1 cellular context compared by ENCODE assay signal in the genomic region with DNA sequence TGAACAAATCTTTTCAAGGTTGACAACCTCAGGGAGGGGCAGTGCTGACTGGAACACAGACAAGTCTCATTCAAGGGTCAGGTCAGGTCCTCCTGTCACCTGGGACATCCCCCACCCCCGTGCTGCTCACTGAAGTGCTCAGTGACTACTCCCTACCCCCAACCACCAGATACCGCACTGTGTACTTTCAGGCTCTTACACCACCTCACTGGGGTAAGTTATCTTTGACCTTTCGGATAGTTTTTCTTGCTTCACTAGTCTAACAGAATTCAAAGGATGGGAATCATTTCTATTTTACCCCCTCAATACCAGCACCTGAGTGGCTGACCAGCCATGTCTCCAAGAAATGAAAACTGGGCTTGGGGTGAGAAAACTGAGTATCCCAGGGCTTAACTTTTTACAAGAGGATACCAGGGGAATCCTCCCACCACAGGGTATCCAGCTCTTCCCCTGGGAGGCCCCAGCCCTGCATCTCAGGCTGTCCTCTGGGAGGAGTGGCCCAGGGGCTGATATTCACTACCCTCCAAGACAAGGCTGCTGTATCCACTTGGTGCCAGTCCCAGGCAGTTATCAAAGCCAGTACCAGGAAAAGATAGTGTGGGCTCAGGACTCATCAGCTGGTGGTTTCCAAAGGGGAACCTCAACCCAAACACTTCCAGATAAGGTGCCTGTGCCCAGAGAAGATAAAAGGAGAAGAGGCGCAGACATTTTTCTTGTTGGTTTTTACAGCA.
A peak's percentile ranks its signal among the peaks of the same experiment; 100 is the strongest.
TF ChIP-seq lines count a peak whose summit lies in the region.

No MANE protein-coding gene starts in this region.

TF ChIP-seq in HepG2, 621 proteins besides CTCF, POLR2A, EP300 and RAD21 (continued from another document and continues in another):
- TF ChIP-seq ZNF362 (CRISPR knock-in tag; IDR thresholded peaks at IDR 0.05; ENCODE audit: borderline replicate concordance): peak; percentile 73; the same call in 1 of the 2 replicates
- no peak for TF ChIP-seq ZHX2 (IDR thresholded peaks at IDR 0.05; ENCODE audit: low read depth)
- no peak for TF ChIP-seq ZHX2 (CRISPR knock-in tag; IDR thresholded peaks at IDR 0.05; ENCODE audit: borderline replicate concordance)
- no peak for TF ChIP-seq HES4 (CRISPR knock-in tag; IDR thresholded peaks at IDR 0.05; ENCODE audit: borderline replicate concordance)
- no peak for TF ChIP-seq ZNF207 (IDR thresholded peaks at IDR 0.05; ENCODE audit: borderline replicate concordance)
- no peak for TF ChIP-seq KLF15 (CRISPR knock-in tag; IDR thresholded peaks at IDR 0.05; ENCODE audit: borderline replicate concordance)
- no peak for TF ChIP-seq ZNF841 (CRISPR knock-in tag; IDR thresholded peaks at IDR 0.05; ENCODE audit: borderline replicate concordance)
- TF ChIP-seq, protein P1, sequence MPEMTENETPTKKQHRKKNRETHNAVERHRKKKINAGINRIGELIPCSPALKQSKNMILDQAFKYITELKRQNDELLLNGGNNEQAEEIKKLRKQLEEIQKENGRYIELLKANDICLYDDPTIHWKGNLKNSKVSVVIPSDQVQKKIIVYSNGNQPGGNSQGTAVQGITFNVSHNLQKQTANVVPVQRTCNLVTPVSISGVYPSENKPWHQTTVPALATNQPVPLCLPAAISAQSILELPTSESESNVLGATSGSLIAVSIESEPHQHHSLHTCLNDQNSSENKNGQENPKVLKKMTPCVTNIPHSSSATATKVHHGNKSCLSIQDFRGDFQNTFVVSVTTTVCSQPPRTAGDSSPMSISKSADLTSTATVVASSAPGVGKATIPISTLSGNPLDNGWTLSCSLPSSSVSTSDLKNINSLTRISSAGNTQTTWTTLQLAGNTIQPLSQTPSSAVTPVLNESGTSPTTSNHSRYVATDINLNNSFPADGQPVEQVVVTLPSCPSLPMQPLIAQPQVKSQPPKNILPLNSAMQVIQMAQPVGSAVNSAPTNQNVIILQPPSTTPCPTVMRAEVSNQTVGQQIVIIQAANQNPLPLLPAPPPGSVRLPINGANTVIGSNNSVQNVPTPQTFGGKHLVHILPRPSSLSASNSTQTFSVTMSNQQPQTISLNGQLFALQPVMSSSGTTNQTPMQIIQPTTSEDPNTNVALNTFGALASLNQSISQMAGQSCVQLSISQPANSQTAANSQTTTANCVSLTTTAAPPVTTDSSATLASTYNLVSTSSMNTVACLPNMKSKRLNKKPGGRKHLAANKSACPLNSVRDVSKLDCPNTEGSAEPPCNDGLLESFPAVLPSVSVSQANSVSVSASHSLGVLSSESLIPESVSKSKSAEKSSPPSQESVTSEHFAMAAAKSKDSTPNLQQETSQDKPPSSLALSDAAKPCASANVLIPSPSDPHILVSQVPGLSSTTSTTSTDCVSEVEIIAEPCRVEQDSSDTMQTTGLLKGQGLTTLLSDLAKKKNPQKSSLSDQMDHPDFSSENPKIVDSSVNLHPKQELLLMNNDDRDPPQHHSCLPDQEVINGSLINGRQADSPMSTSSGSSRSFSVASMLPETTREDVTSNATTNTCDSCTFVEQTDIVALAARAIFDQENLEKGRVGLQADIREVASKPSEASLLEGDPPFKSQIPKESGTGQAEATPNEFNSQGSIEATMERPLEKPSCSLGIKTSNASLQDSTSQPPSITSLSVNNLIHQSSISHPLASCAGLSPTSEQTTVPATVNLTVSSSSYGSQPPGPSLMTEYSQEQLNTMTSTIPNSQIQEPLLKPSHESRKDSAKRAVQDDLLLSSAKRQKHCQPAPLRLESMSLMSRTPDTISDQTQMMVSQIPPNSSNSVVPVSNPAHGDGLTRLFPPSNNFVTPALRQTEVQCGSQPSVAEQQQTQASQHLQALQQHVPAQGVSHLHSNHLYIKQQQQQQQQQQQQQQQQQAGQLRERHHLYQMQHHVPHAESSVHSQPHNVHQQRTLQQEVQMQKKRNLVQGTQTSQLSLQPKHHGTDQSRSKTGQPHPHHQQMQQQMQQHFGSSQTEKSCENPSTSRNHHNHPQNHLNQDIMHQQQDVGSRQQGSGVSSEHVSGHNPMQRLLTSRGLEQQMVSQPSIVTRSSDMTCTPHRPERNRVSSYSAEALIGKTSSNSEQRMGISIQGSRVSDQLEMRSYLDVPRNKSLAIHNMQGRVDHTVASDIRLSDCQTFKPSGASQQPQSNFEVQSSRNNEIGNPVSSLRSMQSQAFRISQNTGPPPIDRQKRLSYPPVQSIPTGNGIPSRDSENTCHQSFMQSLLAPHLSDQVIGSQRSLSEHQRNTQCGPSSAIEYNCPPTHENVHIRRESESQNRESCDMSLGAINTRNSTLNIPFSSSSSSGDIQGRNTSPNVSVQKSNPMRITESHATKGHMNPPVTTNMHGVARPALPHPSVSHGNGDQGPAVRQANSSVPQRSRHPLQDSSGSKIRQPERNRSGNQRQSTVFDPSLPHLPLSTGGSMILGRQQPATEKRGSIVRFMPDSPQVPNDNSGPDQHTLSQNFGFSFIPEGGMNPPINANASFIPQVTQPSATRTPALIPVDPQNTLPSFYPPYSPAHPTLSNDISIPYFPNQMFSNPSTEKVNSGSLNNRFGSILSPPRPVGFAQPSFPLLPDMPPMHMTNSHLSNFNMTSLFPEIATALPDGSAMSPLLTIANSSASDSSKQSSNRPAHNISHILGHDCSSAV (CRISPR knock-in tag; IDR thresholded peaks at IDR 0.05; ENCODE audit: borderline replicate concordance): no peak
- no peak for TF ChIP-seq ZNF441 (CRISPR knock-in tag; IDR thresholded peaks at IDR 0.05; ENCODE audit: borderline replicate concordance)
- TF ChIP-seq HMG20B (CRISPR knock-in tag; conservative IDR thresholded peaks at IDR 0.05): no peak; the same call in 1 of the 2 replicates
- no peak for TF ChIP-seq KDM2A (CRISPR knock-in tag; IDR thresholded peaks at IDR 0.05; ENCODE audit: borderline replicate concordance, low read depth)
- peak; percentile 49; the same call in 1 of the 2 replicates for TF ChIP-seq ZMYM4 (CRISPR knock-in tag; IDR thresholded peaks at IDR 0.05)
- TF ChIP-seq ZFP1 (CRISPR knock-in tag; IDR thresholded peaks at IDR 0.05): 0 out of 2 replicates have a peak, but pooled peaks have one; percentile 22
- TF ChIP-seq ZNF589 (CRISPR knock-in tag; conservative IDR thresholded peaks at IDR 0.05): 0 out of 2 replicates have a peak, but pooled peaks have one; percentile 21
- TF ChIP-seq, protein P2, sequence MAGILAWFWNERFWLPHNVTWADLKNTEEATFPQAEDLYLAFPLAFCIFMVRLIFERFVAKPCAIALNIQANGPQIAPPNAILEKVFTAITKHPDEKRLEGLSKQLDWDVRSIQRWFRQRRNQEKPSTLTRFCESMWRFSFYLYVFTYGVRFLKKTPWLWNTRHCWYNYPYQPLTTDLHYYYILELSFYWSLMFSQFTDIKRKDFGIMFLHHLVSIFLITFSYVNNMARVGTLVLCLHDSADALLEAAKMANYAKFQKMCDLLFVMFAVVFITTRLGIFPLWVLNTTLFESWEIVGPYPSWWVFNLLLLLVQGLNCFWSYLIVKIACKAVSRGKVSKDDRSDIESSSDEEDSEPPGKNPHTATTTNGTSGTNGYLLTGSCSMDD (CRISPR knock-in tag; IDR thresholded peaks at IDR 0.05): no peak
- peak; percentile 52; the same call in 1 of the 2 replicates for TF ChIP-seq DMAP1 (CRISPR knock-in tag; IDR thresholded peaks at IDR 0.05)
- peak; percentile 91 for TF ChIP-seq PPARG (CRISPR knock-in tag; conservative IDR thresholded peaks at IDR 0.05)
- peak; percentile 48; the same call in 1 of the 2 replicates for TF ChIP-seq HIVEP1 (CRISPR knock-in tag; IDR thresholded peaks at IDR 0.05)
- TF ChIP-seq, protein P3, sequence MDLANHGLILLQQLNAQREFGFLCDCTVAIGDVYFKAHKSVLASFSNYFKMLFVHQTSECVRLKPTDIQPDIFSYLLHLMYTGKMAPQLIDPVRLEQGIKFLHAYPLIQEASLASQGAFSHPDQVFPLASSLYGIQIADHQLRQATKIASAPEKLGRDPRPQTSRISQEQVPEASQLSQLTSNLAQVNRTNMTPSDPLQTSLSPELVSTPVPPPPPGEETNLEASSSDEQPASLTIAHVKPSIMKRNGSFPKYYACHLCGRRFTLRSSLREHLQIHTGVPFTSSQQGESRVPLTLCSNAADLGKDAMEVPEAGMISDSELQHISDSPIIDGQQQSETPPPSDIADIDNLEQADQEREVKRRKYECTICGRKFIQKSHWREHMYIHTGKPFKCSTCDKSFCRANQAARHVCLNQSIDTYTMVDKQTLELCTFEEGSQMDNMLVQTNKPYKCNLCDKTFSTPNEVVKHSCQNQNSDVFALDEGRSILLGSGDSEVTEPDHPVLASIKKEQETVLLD (CRISPR knock-in tag; IDR thresholded peaks at IDR 0.05; ENCODE audit: low read depth): no peak; the same call in 1 of the 2 replicates
- no peak for TF ChIP-seq EZH2 (conservative IDR thresholded peaks at IDR 0.05; ENCODE audit: low read depth, low read length)
- TF ChIP-seq, protein P4, sequence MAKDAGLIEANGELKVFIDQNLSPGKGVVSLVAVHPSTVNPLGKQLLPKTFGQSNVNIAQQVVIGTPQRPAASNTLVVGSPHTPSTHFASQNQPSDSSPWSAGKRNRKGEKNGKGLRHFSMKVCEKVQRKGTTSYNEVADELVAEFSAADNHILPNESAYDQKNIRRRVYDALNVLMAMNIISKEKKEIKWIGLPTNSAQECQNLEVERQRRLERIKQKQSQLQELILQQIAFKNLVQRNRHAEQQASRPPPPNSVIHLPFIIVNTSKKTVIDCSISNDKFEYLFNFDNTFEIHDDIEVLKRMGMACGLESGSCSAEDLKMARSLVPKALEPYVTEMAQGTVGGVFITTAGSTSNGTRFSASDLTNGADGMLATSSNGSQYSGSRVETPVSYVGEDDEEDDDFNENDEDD (CRISPR knock-in tag; IDR thresholded peaks at IDR 0.05; ENCODE audit: borderline replicate concordance): no peak
- TF ChIP-seq GATA4 (IDR thresholded peaks at IDR 0.05; ENCODE audit: borderline replicate concordance, low read depth): peak; percentile 69; the same call in 1 of the 2 replicates
- no peak for TF ChIP-seq ZNF782 (CRISPR knock-in tag; IDR thresholded peaks at IDR 0.05; ENCODE audit: borderline replicate concordance)
- no peak for TF ChIP-seq SCMH1 (CRISPR knock-in tag; IDR thresholded peaks at IDR 0.05; ENCODE audit: borderline replicate concordance)
- peak; percentile 88 for TF ChIP-seq HNF4A (CRISPR knock-in tag; IDR thresholded peaks at IDR 0.05)
- TF ChIP-seq ZBTB46 (CRISPR knock-in tag; IDR thresholded peaks at IDR 0.05; ENCODE audit: borderline replicate concordance): no peak
- TF ChIP-seq ZNF720 (CRISPR knock-in tag; IDR thresholded peaks at IDR 0.05): no peak
- no peak for TF ChIP-seq ARHGAP35 (CRISPR knock-in tag; IDR thresholded peaks at IDR 0.05; ENCODE audit: borderline replicate concordance)
- TF ChIP-seq RCOR2 (CRISPR knock-in tag; IDR thresholded peaks at IDR 0.05): peak; percentile 68; the same call in 1 of the 2 replicates
- TF ChIP-seq, protein P5, sequence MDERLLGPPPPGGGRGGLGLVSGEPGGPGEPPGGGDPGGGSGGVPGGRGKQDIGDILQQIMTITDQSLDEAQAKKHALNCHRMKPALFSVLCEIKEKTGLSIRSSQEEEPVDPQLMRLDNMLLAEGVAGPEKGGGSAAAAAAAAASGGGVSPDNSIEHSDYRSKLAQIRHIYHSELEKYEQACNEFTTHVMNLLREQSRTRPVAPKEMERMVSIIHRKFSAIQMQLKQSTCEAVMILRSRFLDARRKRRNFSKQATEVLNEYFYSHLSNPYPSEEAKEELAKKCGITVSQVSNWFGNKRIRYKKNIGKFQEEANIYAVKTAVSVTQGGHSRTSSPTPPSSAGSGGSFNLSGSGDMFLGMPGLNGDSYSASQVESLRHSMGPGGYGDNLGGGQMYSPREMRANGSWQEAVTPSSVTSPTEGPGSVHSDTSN (CRISPR knock-in tag; IDR thresholded peaks at IDR 0.05): no peak
